Comparison of ENCODE assay signal across 15 cellular contexts in genomic region chr17:38892620-38893019, GRCh38. TPM values are rescaled to one million over a fixed set of nuclear protein-coding genes. Genes with fewer than 3 reads are reported as not detected.
DNase-seq lines count a peak whose midpoint lies in the region; ATAC-seq, FAIRE-seq and TF ChIP-seq lines count a peak whose summit lies in the region.
"Had no signal": no experiment of that assay in that cellular context is flagged by ENCODE, and none has a peak within 500 bp of the region (broad histone marks: within the 10 kb centered on the region; RNA-seq: fewer than 3 reads in every experiment).

No MANE protein-coding gene starts in this region.

- H3K9me3 ChIP-seq in small intestine (ENCODE audit: control insufficient read depth, low read depth): no peaks in the 10 kb centered on the region
- H3K9me3 ChIP-seq: psoas muscle, suprapubic skin had no signal

- H3K4me3 Mint-ChIP-seq in activated CD4-positive, alpha-beta T cell treated with anti-CD3 and anti-CD28 coated beads for 36 hours: no peak overlapping the region

- TF ChIP-seq CTCF in NB4 (IDR thresholded peaks at IDR 0.05; ENCODE audit: low read depth, low read length) (no peak), coronary artery (IDR thresholded peaks at IDR 0.05) (no peak)

- no peaks in the 10 kb centered on the region for H3K27me3 Mint-ChIP-seq in activated CD4-positive, alpha-beta T cell treated with anti-CD3 and anti-CD28 coated beads for 36 hours

- TF ChIP-seq POLR2A in NB4 (IDR thresholded peaks at IDR 0.05; ENCODE audit: extremely low read depth, insufficient read length): no peak

- intact Hi-C loops in activated CD4-positive, alpha-beta T cell treated with anti-CD3 and anti-CD28 coated beads for 36 hours (cut with DNase I, micrococcal nuclease): no loop called here

- no peak for DNase-seq in activated CD4-positive, alpha-beta T cell treated with anti-CD3 and anti-CD28 coated beads for 36 hours
- DNase-seq in activated CD4-positive, alpha-beta T cell treated with anti-CD3 and anti-CD28 coated beads, Interleukin-2, amount 50 U/mL, for 48 hours: no peak
- DNase-seq in NB4 (ENCODE audit: low read depth): peak; percentile 40
- no peak for DNase-seq in coronary artery (ENCODE audit: low spot score)
- DNase-seq in small intestine: no peak
- no peak for DNase-seq in NCI-H526 (lab: John Stamatoyannopoulos, UW)
- DNase-seq in DMS 273 (lab: John Stamatoyannopoulos, UW; ENCODE audit: unreplicated experiment): no peak
- DNase-seq in superior temporal gyrus (ENCODE audit: extremely low spot score): no peak
- DNase-seq: 8988T, NCI-H1694, psoas muscle had no signal

- H3K4me3 ChIP-seq in NB4 (ENCODE audit: low read depth, low read length) (no peak overlapping the region), coronary artery (peak overlapping the region; percentile 11), small intestine (ENCODE audit: low read depth in 1 of 2, low read length in 2 of 2) (no peak overlapping the region)
- H3K4me3 ChIP-seq: cardiac muscle cell, psoas muscle, suprapubic skin had no signal

- H3K27ac Mint-ChIP-seq in activated CD4-positive, alpha-beta T cell treated with anti-CD3 and anti-CD28 coated beads for 36 hours: peak overlapping the region; percentile 65

- H3K4me1 ChIP-seq in small intestine (ENCODE audit: control insufficient read depth in 2 of 2, insufficient read depth in 1 of 2, low read depth in 1 of 2, low read length in 1 of 2): peaks cover 7 to 25% of the 10 kb centered on the region in 2 donors

- H3K27ac ChIP-seq in coronary artery (peak overlapping the region in 1 of 2 donors; percentile 84), small intestine (ENCODE audit: low read depth in 1 of 2, low read length in 1 of 2) (peak overlapping the region; percentile 20 to 69)
- H3K27ac ChIP-seq: C4-2B had no signal

- no peak for ATAC-seq in activated CD4-positive, alpha-beta T cell treated with anti-CD3 and anti-CD28 coated beads for 36 hours
- ATAC-seq: left lobe of liver, psoas muscle had no signal

- 81 to 88% (median 85%) methylated on average over 13 of the region's 13 CpGs for WGBS in small intestine, 3 donors

- no peak for FAIRE-seq in small intestine (lab: Jason Lieb, UNC)

- POLR2A ChIA-PET in activated CD4-positive, alpha-beta T cell treated with anti-CD3 and anti-CD28 coated beads for 36 hours (lab: Charles Lee): interaction anchor here (0.7 to 1.0 kb wide), 2 partner anchors 9 to 23 kb away, joined by 3 to 5 read pairs; partner anchors contain the start of gene LASP1

- no peaks in the 10 kb centered on the region for H3K27me3 ChIP-seq in small intestine (ENCODE audit: control insufficient read depth in 2 of 2, insufficient read depth in 2 of 2, low read length in 2 of 2)
- H3K27me3 ChIP-seq: cardiac muscle cell, suprapubic skin had no signal

- CTCF ChIA-PET in activated CD4-positive, alpha-beta T cell treated with anti-CD3 and anti-CD28 coated beads for 36 hours (lab: Charles Lee): no interaction called here

- H3K36me3 Mint-ChIP-seq in activated CD4-positive, alpha-beta T cell treated with anti-CD3 and anti-CD28 coated beads for 36 hours (ENCODE audit: low read depth): peaks cover 47% of the 10 kb centered on the region

- H3K36me3 ChIP-seq in small intestine (ENCODE audit: control insufficient read depth in 2 of 2, insufficient read depth in 2 of 2, low read length in 2 of 2): peaks cover 6 to 28% of the 10 kb centered on the region in 2 donors

- H3K9me3 Mint-ChIP-seq in activated CD4-positive, alpha-beta T cell treated with anti-CD3 and anti-CD28 coated beads for 36 hours (ENCODE audit: low read depth): no peaks in the 10 kb centered on the region

- peaks cover 82% of the 10 kb centered on the region for H3K4me1 Mint-ChIP-seq in activated CD4-positive, alpha-beta T cell treated with anti-CD3 and anti-CD28 coated beads for 36 hours

RNA-seq across cellular contexts. Expression of gene LASP1, which starts 22.8 kb away (rescaled TPM):
- total RNA-seq in activated CD4-positive, alpha-beta T cell treated with anti-CD3 and anti-CD28 coated beads for 36 hours: 100 to 1,000 TPM; 119 to 144 TPM
- polyA plus RNA-seq in small intestine: 100 to 1,000 TPM; 152 to 257 (median 213) TPM

RNA-seq across cellular contexts. Expression of gene RPL23, which starts 39.1 kb away (rescaled TPM):
- total RNA-seq in activated CD4-positive, alpha-beta T cell treated with anti-CD3 and anti-CD28 coated beads for 36 hours: 1,000 to 10,000 TPM; 1,886 to 1,896 TPM
- 1,000 to 10,000 TPM; 1,251 to 3,207 (median 2,524) TPM for polyA plus RNA-seq in small intestine
